8 cellular contexts compared by ENCODE assay signal in genomic region chr1:148388260-148389026, GRCh38.
DNase-seq lines count a peak whose midpoint lies in the region; FAIRE-seq and TF ChIP-seq lines count a peak whose summit lies in the region.

No MANE protein-coding gene starts in this region.

- H3K4me3 ChIP-seq in AG04449 (ENCODE audit: low read depth, low read length) = peak overlapping the region; percentile 58
- H3K4me3 ChIP-seq in astrocyte of the cerebellum (ENCODE audit: low read depth, low read length) = peak overlapping the region; percentile 42

- CTCF ChIA-PET in AG04449 (lab: Yijun Ruan, JAX) = no interaction called here

- in situ Hi-C loops in astrocyte of the cerebellum (cut with HindIII; ENCODE audit: low sequenced_read_pairs) = no loop called here

- DNase-seq in AG04449 (ENCODE audit: low read depth, low spot score) = peak; percentile 10
- peak; percentile 71 for DNase-seq in GM19239 (ENCODE audit: insufficient read length, low spot score)
- peak; percentile 86 for DNase-seq in LoVo (ENCODE audit: low spot score)
- peak; percentile 81 for DNase-seq in T-helper 22 cell (ENCODE audit: low read depth)
- peak; percentile 69 for DNase-seq in astrocyte of the cerebellum (ENCODE audit: low read depth)
- DNase-seq in hepatic stellate cell (ENCODE audit: low spot score) = peak; percentile 57
- DNase-seq in pulmonary artery endothelial cell (ENCODE audit: low read depth, low spot score) = peak; percentile 51
- DNase-seq in ureter (ENCODE audit: low spot score) = peak; percentile 94

- FAIRE-seq in GM19239 (lab: Jason Lieb, UNC) = no peak

- POLR2A ChIA-PET in AG04449 (lab: Yijun Ruan, JAX) = no interaction called here

- TF ChIP-seq CTCF in AG04449 (IDR thresholded peaks at IDR 0.05; ENCODE audit: insufficient read depth, low read length, missing control alignments) = no peak
- TF ChIP-seq CTCF in astrocyte of the cerebellum (IDR thresholded peaks at IDR 0.05; ENCODE audit: low read depth, low read length, missing control alignments) = no peak

Comparison
In these comparisons a context has a peak if more than half of its experiments do, and no peak if none do; other contexts are left out.
1. Peak in every context shown above with its lines: DNase-seq and H3K4me3 ChIP-seq.
2. DNase-seq: peak in every context shown above with its lines; median percentile 94 in ureter; 86 in LoVo; 81 in T-helper 22 cell; 71 in GM19239; 69 in astrocyte of the cerebellum; 57 in hepatic stellate cell; 51 in pulmonary artery endothelial cell; 10 in AG04449.